29 cellular contexts compared by ENCODE assay signal in genomic region chr10:52523696-52524095, GRCh38.
"Had no signal": no experiment of that assay in that cellular context is flagged by ENCODE, and none has a peak within 500 bp of the region (broad histone marks: within the 10 kb centered on the region; RNA-seq: fewer than 3 reads in every experiment).

No MANE protein-coding gene starts in this region.

- H3K36me3 ChIP-seq: adrenal gland, breast epithelium, cardiac muscle cell, gastroesophageal sphincter, heart right ventricle had no signal

- H3K9me3 ChIP-seq: adrenal gland, breast epithelium, gastroesophageal sphincter, heart right ventricle had no signal

- H3K27ac ChIP-seq: adrenal gland, breast epithelium, cardiac muscle cell, coronary artery, dorsolateral prefrontal cortex, gastroesophageal sphincter, heart right ventricle had no signal

- H3K4me3 ChIP-seq: adrenal gland, breast epithelium, cardiac muscle cell, coronary artery, dorsolateral prefrontal cortex, gastroesophageal sphincter, heart right ventricle had no signal

- DNase-seq: activated CD4-positive, alpha-beta memory T cell treated with anti-CD3 and anti-CD28 coated beads for 36 hours; activated CD4-positive, alpha-beta T cell treated with anti-CD3 and anti-CD28 coated beads for 36 hours; activated CD4-positive, alpha-beta T cell treated with anti-CD3 and anti-CD28 coated beads, Interleukin-2, amount 10 ng/mL, durations not matched to agents 24 days and 14 days; activated CD4-positive, CD25-positive, alpha-beta regulatory T cell; activated CD4-positive, CD25-positive, alpha-beta regulatory T cell treated with anti-CD3 and anti-CD28 coated beads, Interleukin-2, amount 50 U/mL, for 72 hours; activated CD8-positive, alpha-beta memory T cell treated with anti-CD3 and anti-CD28 coated beads, Interleukin-2, amount 50 U/mL, for 48 hours; activated CD8-positive, alpha-beta T cell treated with anti-CD3 and anti-CD28 coated beads, Interleukin-2, amount 10 ng/mL, durations not matched to agents 7 days and 5 days; activated gamma-delta T cell treated with Interleukin-2 at 50 U/mL for 16 hours; activated naive CD4-positive, alpha-beta T cell treated with anti-CD3 and anti-CD28 coated beads, Interleukin-2, amount 50 U/mL, for 16 hours; activated naive CD4-positive, alpha-beta T cell treated with Interleukin-2 at 50 U/mL for 16 hours; activated T-cell treated with anti-CD3 and anti-CD28 coated beads for 4 hours; activated T-cell treated with anti-CD3 and anti-CD28 coated beads, Interleukin-2, amount 50 U/mL, for 24 hours; activated T-cell treated with anti-CD3 and anti-CD28 coated beads, Interleukin-2, amount 50 U/mL, for 72 hours; adrenal gland; amygdala; aorta; central memory CD4-positive, alpha-beta T cell; cerebellar nuclear complex; dorsolateral prefrontal cortex; effector memory CD4-positive, alpha-beta T cell; endodermal cell; foreskin melanocyte; heart right ventricle; T-helper 2 cell had no signal

- ATAC-seq: activated CD4-positive, alpha-beta T cell treated with anti-CD3 and anti-CD28 coated beads for 36 hours; activated CD8-positive, alpha-beta T cell treated with anti-CD3 and anti-CD28 coated beads, Interleukin-2, amount 10 ng/mL, durations not matched to agents 7 days and 5 days; activated T-cell treated with anti-CD3 and anti-CD28 coated beads, Interleukin-2, amount 50 U/mL, for 72 hours; esophagus mucosa; gastroesophageal sphincter; heart right ventricle had no signal

- H3K4me1 ChIP-seq: adrenal gland, breast epithelium, gastroesophageal sphincter, heart right ventricle had no signal

- H3K27me3 ChIP-seq: adrenal gland, breast epithelium, cardiac muscle cell, gastroesophageal sphincter had no signal
